ENCODE assay signal across 6 cellular contexts in the genomic region with DNA sequence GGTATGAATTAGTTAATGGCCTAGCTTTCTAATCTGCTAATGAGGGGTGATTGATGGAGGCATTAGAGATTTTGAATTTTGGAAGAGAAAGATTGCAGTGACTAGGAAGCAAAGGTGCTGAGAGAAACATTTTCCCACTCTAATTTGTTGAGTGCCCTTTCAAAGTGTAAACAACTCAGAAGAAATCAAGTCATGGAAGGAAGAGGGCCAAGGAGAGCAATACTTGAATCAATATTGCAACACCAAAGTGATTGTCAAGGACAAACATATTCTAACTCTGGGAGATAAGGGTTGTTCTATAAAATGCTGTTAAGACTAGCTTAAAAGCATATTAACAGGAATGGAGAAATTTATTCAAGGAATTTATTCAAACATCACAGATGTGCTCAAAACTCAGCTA.
"Had no signal": no experiment of that assay in that cellular context is flagged by ENCODE, and none has a peak within 500 bp of the region (broad histone marks: within the 10 kb centered on the region; RNA-seq: fewer than 3 reads in every experiment).

No MANE protein-coding gene starts in this region.

- H3K4me3 ChIP-seq: K562 had no signal

- FAIRE-seq: HepG2, HTR-8/SVneo, K562 had no signal

- DNase-seq: IMR-90, KBM-7 had no signal

- H3K27ac ChIP-seq: HL-60 had no signal

- ATAC-seq: HepG2, K562 had no signal
